ENCODE assay signal across 7 cellular contexts in the genomic region with DNA sequence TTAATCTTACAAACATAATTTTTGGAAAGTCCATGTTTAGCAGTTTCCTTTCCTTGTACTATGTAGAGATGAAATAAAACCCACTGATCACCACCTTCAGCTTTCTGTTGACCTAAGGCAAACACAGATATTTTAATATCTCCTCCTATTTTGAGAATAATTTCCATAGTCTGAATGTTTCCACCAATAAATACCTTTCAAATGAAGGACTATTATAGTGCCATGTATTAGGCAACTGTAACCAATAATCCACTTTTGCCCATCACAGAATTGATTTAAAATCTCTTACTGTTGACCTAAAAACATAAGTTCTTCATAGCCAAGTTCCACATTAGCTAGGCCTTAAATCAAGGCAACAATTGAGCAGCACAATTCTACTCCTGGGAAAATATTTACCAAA. TPM values are rescaled to one million over a fixed set of nuclear protein-coding genes. Genes with fewer than 3 reads are reported as not detected.
DNase-seq lines count a peak whose midpoint lies in the region; ATAC-seq, FAIRE-seq and TF ChIP-seq lines count a peak whose summit lies in the region.

No MANE protein-coding gene starts in this region.

- H3K4me3 ChIP-seq in HEK293 (ENCODE audit: low read depth, low read length) (peak overlapping the region; percentile 65), iPS-11a (ENCODE audit: low read depth, low read length) (peak overlapping the region; percentile 81), spleen (peak overlapping the region; percentile 50 to 83 (median 63))

- POLR2A ChIA-PET in HEK293 (lab: Yijun Ruan, JAX) (interaction anchor here (0.6 to 0.9 kb wide), 3 partner anchors 30 to 53 kb away, joined by 3 read pairs; no protein-coding TSS in a partner anchor), WTC11 (lab: Charles Lee) (no interaction called here)

- H3K27ac Mint-ChIP-seq in WTC11 (0 out of 2 replicates have a peak overlapping the region, but pooled peaks have one; percentile 55), immature natural killer cell (no peak overlapping the region)

- H3K4me1 ChIP-seq in HEK293 (ENCODE audit: control insufficient read depth, insufficient read depth, low read length): 0 out of 2 replicates have a peak, but pooled peaks cover 3% of the 10 kb centered on the region
- peaks cover 0 to 29% (median 16%) of the 10 kb centered on the region in 6 donors for H3K4me1 ChIP-seq in spleen

- TF ChIP-seq CTCF in HEK293 (tag by site-specific recombination; IDR thresholded peaks at IDR 0.05) (no peak), WTC11 (IDR thresholded peaks at IDR 0.05) (no peak), spleen (IDR thresholded peaks at IDR 0.05 in 8 of 11, conservative IDR thresholded peaks at IDR 0.05 in 3 of 11) (no peak)

- peaks cover 0 to 58% (median 23%) of the 10 kb centered on the region in 7 donors for H3K27me3 ChIP-seq in spleen (replicated peaks in 1 of 7)

- TF ChIP-seq POLR2A in spleen (IDR thresholded peaks at IDR 0.05) (no peak), GM12891 (IDR thresholded peaks at IDR 0.05; ENCODE audit: low read depth, low read length) (no peak)

- CTCF ChIA-PET in HEK293 (lab: Yijun Ruan, JAX): no interaction called here
- CTCF ChIA-PET in WTC11 (lab: Charles Lee): no interaction called here

- no peak for DNase-seq in WTC11 (ENCODE audit: low spot score)
- DNase-seq in spleen: no peak
- DNase-seq in NCI-H2081 treated with DMSO at 0.1 percent for 48 hours (lab: John Stamatoyannopoulos, UW): no peak
- DNase-seq in GM12891 (ENCODE audit: insufficient read length, low spot score): no peak
- DNase-seq in immature natural killer cell: no peak

- H3K9me3 ChIP-seq in HEK293 (ENCODE audit: control insufficient read depth, insufficient read depth, low read depth, low read length): no peaks in the 10 kb centered on the region
- H3K9me3 ChIP-seq in spleen: no peaks in the 10 kb centered on the region

- H3K9me3 Mint-ChIP-seq in WTC11 (no peaks in the 10 kb centered on the region), immature natural killer cell (peaks cover 0 to 4% (median 0%) of the 10 kb centered on the region in 6 donors)

- peak overlapping the region; percentile 18; the same call in 1 of the 2 replicates for H3K27ac ChIP-seq in HEK293 (ENCODE audit: extremely low read depth, low read depth, low read length)
- H3K27ac ChIP-seq in spleen: peak overlapping the region in 5 of 8 donors; percentile 19 to 93 (median 88)

- no peak for FAIRE-seq in GM12891 (lab: Jason Lieb, UNC)

- intact Hi-C loops in spleen (cut with DNase I; ENCODE audit: low total_unique reads): no loop called here

- H3K4me1 Mint-ChIP-seq in WTC11 (peaks cover 34% of the 10 kb centered on the region), immature natural killer cell (peaks cover 8 to 10% of the 10 kb centered on the region in 2 donors)

- H3K36me3 Mint-ChIP-seq in WTC11 (no peaks in the 10 kb centered on the region), immature natural killer cell (no peaks in the 10 kb centered on the region)

- no peak for ATAC-seq in WTC11

- H3K27me3 Mint-ChIP-seq in WTC11 (ENCODE audit: low read depth) (no peaks in the 10 kb centered on the region), immature natural killer cell (ENCODE audit: low read depth in 3 of 3) (peaks cover 13 to 33% (median 20%) of the 10 kb centered on the region in 3 donors)

- H3K4me3 Mint-ChIP-seq in WTC11 (peak overlapping the region; percentile 90), immature natural killer cell (peak overlapping the region in 2 of 5 donors; percentile 16 to 44)

- H3K36me3 ChIP-seq in HEK293 (ENCODE audit: control insufficient read depth in 2 of 2, insufficient read depth in 1 of 2, low read length in 2 of 2) (no peaks in the 10 kb centered on the region), spleen (no peaks in the 10 kb centered on the region)

TF ChIP-seq in HEK293, 187 proteins besides CTCF, POLR2A, EP300 and RAD21 (continues in another document):
- TF ChIP-seq, protein P1, sequence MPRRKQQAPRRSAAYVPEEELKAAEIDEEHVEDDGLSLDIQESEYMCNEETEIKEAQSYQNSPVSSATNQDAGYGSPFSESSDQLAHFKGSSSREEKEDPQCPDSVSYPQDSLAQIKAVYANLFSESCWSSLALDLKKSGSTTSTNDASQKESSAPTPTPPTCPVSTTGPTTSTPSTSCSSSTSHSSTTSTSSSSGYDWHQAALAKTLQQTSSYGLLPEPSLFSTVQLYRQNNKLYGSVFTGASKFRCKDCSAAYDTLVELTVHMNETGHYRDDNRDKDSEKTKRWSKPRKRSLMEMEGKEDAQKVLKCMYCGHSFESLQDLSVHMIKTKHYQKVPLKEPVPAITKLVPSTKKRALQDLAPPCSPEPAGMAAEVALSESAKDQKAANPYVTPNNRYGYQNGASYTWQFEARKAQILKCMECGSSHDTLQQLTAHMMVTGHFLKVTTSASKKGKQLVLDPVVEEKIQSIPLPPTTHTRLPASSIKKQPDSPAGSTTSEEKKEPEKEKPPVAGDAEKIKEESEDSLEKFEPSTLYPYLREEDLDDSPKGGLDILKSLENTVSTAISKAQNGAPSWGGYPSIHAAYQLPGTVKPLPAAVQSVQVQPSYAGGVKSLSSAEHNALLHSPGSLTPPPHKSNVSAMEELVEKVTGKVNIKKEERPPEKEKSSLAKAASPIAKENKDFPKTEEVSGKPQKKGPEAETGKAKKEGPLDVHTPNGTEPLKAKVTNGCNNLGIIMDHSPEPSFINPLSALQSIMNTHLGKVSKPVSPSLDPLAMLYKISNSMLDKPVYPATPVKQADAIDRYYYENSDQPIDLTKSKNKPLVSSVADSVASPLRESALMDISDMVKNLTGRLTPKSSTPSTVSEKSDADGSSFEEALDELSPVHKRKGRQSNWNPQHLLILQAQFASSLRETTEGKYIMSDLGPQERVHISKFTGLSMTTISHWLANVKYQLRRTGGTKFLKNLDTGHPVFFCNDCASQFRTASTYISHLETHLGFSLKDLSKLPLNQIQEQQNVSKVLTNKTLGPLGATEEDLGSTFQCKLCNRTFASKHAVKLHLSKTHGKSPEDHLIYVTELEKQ (tag by site-specific recombination; IDR thresholded peaks at IDR 0.05; ENCODE audit: borderline replicate concordance): no peak
- TF ChIP-seq ZNF629 (tag by site-specific recombination; IDR thresholded peaks at IDR 0.05) (no peak), ZNF785 (tag by site-specific recombination; IDR thresholded peaks at IDR 0.05) (no peak)

TF ChIP-seq in WTC11, 78 proteins besides CTCF, POLR2A, EP300 and RAD21 (continues in another document):
- TF ChIP-seq PRRX2 (CRISPR knock-in tag; IDR thresholded peaks at IDR 0.05): no peak

TF ChIP-seq in GM12891, 5 proteins besides CTCF, POLR2A, EP300 and RAD21:
- TF ChIP-seq POU2F2 (IDR thresholded peaks at IDR 0.05; ENCODE audit: low read depth, low read length): no peak
- TF ChIP-seq SPI1 (IDR thresholded peaks at IDR 0.05; ENCODE audit: low read depth, low read length): no peak
- no peak for TF ChIP-seq TAF1 (IDR thresholded peaks at IDR 0.05; ENCODE audit: low read depth, low read length)
- TF ChIP-seq POLR2AphosphoS5 (IDR thresholded peaks at IDR 0.05; ENCODE audit: low read depth, low read length): no peak
- no peak for TF ChIP-seq PAX5 (IDR thresholded peaks at IDR 0.05; ENCODE audit: insufficient read depth, low read length, severe bottlenecking)
TF ChIP-seq in GM12891: peak in this region for 0.

RNA-seq across cellular contexts. Expression of gene CDC42BPA, which starts 1.8 kb away (rescaled TPM):
- total RNA-seq in WTC11 (2021) (22.2 to 25.2 TPM (median 22.9 TPM) in 3 replicates), spleen (10 to 100 TPM; 13.8 to 36.4 (median 29.5) TPM)
- polyA plus RNA-seq in spleen (1 to 10 TPM; 1.1 to 3.6 (median 1.7) TPM), immature natural killer cell (under 1 TPM in 2 of 3 donors, not detected in 1; 0.13 to 0.67 TPM)
- 0.05 TPM for polyA plus RNA-seq in GM12891 (2012; ENCODE audit: low read depth, missing spikeins)
